In the genomic region with DNA sequence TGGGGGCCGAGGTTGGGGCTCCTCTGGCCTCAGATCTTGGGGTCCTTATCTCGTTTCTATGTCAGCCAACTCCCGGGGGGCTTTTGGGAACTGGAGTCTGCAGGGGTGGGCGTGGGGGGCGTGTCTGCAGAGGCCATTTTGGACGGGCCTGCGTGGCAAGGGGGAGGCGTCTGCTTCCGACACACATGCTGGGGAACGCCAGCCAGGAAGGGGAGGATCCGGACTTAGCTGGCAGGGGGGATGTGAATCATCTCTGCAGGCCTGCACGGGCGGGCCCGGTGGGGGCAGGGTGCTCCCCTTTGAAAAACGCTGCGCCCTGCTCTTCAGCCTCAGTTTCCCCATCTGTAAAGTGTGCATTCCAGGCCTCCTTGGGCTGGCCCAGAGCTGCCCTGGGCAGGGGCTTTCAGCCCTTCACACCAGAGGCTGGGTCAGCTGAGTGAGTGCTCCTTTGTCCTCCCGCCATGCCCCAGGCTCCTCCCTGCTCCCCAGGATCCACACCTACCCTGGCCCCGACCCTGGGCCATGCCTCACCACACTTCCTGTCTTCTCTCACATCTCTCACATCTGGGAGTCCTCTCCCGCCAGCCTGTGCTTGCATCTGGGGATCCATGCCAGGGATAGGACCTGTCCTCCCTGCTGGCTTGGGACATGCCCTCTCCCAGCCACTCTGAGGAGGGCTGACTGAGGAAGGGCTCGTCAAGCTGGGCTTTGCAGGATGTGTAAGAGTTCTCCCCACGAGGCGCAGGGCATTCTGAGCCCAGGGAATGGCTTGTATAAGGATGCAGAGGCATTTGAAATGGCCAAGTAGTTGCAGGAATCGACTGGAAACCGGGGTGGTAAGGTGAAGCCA, we compare ENCODE assay signal across 1 cellular context.
TF ChIP-seq lines count a peak whose summit lies in the region.

No MANE protein-coding gene starts in this region.

TF ChIP-seq in HCT116, 20 proteins besides CTCF, POLR2A, EP300 and RAD21 (continued from another document):
- TF ChIP-seq REST (IDR thresholded peaks at IDR 0.05; ENCODE audit: low read depth) (no peak), JUND (IDR thresholded peaks at IDR 0.05) (no peak), SP1 (IDR thresholded peaks at IDR 0.05; ENCODE audit: low read depth) (no peak)
